27 cellular contexts compared by ENCODE assay signal in the genomic region with DNA sequence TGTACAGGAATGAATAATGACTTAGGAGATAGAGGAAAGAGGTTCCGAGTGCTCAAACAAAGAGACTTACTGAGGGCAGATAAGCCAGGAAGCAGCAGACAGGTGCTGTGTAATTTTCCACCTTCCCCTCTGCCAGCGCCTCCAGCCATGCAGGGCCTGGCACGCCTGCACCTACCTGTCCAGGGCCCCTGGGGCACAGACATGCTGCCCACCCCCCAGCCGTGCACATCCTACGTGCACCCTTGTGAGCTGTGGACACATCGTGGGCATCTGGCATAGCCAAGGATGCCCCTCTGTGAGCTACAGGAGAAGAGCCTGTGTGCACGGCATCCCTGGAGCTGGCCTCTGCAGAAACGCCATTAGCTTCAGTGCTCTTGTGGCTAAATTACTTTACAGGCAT. TPM values are rescaled to one million over a fixed set of nuclear protein-coding genes. Genes with fewer than 3 reads are reported as not detected.
"Had no signal": no experiment of that assay in that cellular context is flagged by ENCODE, and none has a peak within 500 bp of the region (broad histone marks: within the 10 kb centered on the region; RNA-seq: fewer than 3 reads in every experiment).

No MANE protein-coding gene starts in this region.

- H3K27me3 ChIP-seq: colonic mucosa had no signal

- H3K36me3 ChIP-seq: colonic mucosa, esophagus squamous epithelium, gastrocnemius medialis, heart right ventricle, left lung, lower lobe of right lung had no signal

- DNase-seq: colonic mucosa; dermis blood vessel endothelial cell; dorsolateral prefrontal cortex; effector CD8-positive, alpha-beta T cell; effector memory CD8-positive, alpha-beta T cell; endodermal cell; erythroblast; esophagus squamous epithelium; foreskin fibroblast; foreskin melanocyte; gastrocnemius medialis; glutamatergic neuron; heart right ventricle; hippocampal formation; left cardiac atrium; left lung; left ventricle myocardium superior; lower lobe of right lung; mesenchymal stem cell; mucosa of descending colon; naive B cell had no signal

- ATAC-seq: effector memory CD8-positive, alpha-beta T cell; esophagus mucosa; gastrocnemius medialis; heart right ventricle; left cardiac atrium; left lung; left ventricle myocardium superior; lower lobe of right lung; mucosa of descending colon had no signal

- H3K9me3 ChIP-seq: colonic mucosa, esophagus squamous epithelium, gastrocnemius medialis, left lung, lower lobe of right lung, mucosa of descending colon had no signal

- H3K4me1 ChIP-seq: colonic mucosa, esophagus squamous epithelium, gastrocnemius medialis, heart right ventricle, left lung, lower lobe of right lung had no signal

- H3K27ac ChIP-seq: colonic mucosa, dorsolateral prefrontal cortex, epithelial cell of prostate, esophagus squamous epithelium, gastrocnemius medialis, heart right ventricle, left lung, lower lobe of right lung had no signal

- H3K4me3 ChIP-seq: colonic mucosa, dorsolateral prefrontal cortex, esophagus squamous epithelium, gastrocnemius medialis, heart right ventricle, left lung, lower lobe of right lung, mucosa of descending colon had no signal

RNA-seq across cellular contexts. Expression of gene SMOC2, which starts 7.1 kb away (rescaled TPM):
- total RNA-seq: dermis blood vessel endothelial cell, glomerular endothelial cell, kidney epithelial cell, lung microvascular endothelial cell, myocyte had no signal
